ENCODE assay signal across 9 cellular contexts in genomic region chr19:55383279-55383788, GRCh38. TPM values are rescaled to one million over a fixed set of nuclear protein-coding genes. Genes with fewer than 3 reads are reported as not detected.
A peak's percentile ranks its signal among the peaks of the same experiment; 100 is the strongest.
DNase-seq lines count a peak whose midpoint lies in the region; ATAC-seq, FAIRE-seq and TF ChIP-seq lines count a peak whose summit lies in the region.
"Had no signal": no experiment of that assay in that cellular context is flagged by ENCODE, and none has a peak within 500 bp of the region (broad histone marks: within the 10 kb centered on the region; RNA-seq: fewer than 3 reads in every experiment).

No MANE protein-coding gene starts in this region.

- H3K9me3 ChIP-seq in heart right ventricle, result no peaks in the 10 kb centered on the region
- H3K9me3 ChIP-seq in right lobe of liver, result no peaks in the 10 kb centered on the region

- H3K9me3 Mint-ChIP-seq in activated naive CD4-positive, alpha-beta T cell treated with anti-CD3 and anti-CD28 coated beads, Interleukin-2, amount 50 U/mL, for 72 hours, result peaks cover 0 to 6% of the 10 kb centered on the region in 2 donors

- peaks cover 31 to 47% of the 10 kb centered on the region in 2 donors for H3K36me3 Mint-ChIP-seq in activated naive CD4-positive, alpha-beta T cell treated with anti-CD3 and anti-CD28 coated beads, Interleukin-2, amount 50 U/mL, for 72 hours

- no peak for FAIRE-seq in urothelium cell line (lab: Jason Lieb, UNC)

- H3K27me3 ChIP-seq in heart right ventricle, result peaks cover 0 to 2% (median 0%) of the 10 kb centered on the region in 7 donors
- no peaks in the 10 kb centered on the region for H3K27me3 ChIP-seq in right lobe of liver

- H3K4me3 ChIP-seq in heart right ventricle, result peak overlapping the region in 9 of 10 donors; percentile 24 to 99 (median 78)
- peak overlapping the region in 2 of 3 donors; percentile 29 to 89 for H3K4me3 ChIP-seq in right lobe of liver

- H3K4me1 ChIP-seq in heart right ventricle (peaks cover 24 to 39% (median 37%) of the 10 kb centered on the region in 9 donors), right lobe of liver (peaks cover 0 to 34% (median 14%) of the 10 kb centered on the region in 4 donors)

- H3K27ac ChIP-seq in heart right ventricle (peak overlapping the region in 5 of 10 donors; percentile 28 to 93 (median 58)), right lobe of liver (no peak overlapping the region)

- WGBS in heart right ventricle, 2 donors, result 11 to 13% methylated on average over 29 to 31 of the region's 31 CpGs
- 3% methylated on average over 15 of the region's 31 CpGs for WGBS in right lobe of liver (ENCODE audit: insufficient coverage, low coverage, low lambda C conversion rate, missing lambda C conversion rate)

- peaks cover 0 to 19% (median 16%) of the 10 kb centered on the region in 9 donors for H3K36me3 ChIP-seq in heart right ventricle
- peaks cover 0 to 18% (median 10%) of the 10 kb centered on the region in 4 donors for H3K36me3 ChIP-seq in right lobe of liver

- TF ChIP-seq CTCF in heart right ventricle (IDR thresholded peaks at IDR 0.05) (no peak), right lobe of liver (IDR thresholded peaks at IDR 0.05) (no peak)

- no peak for DNase-seq in heart right ventricle
- DNase-seq in left cardiac atrium, result no peak
- DNase-seq in activated naive CD4-positive, alpha-beta T cell treated with anti-CD3 and anti-CD28 coated beads, Interleukin-2, amount 50 U/mL, for 72 hours (ENCODE audit: low spot score in 2 of 2), result peak in 1 of 2 donors; percentile 28
- DNase-seq in right lobe of liver, result no peak
- peak; percentile 23 for DNase-seq in urothelium cell line (ENCODE audit: low spot score)
- DNase-seq in NCI-H2081 (lab: John Stamatoyannopoulos, UW), result no peak
- DNase-seq in NCI-H1694 treated with DMSO at 0.1 percent for 48 hours (lab: John Stamatoyannopoulos, UW), result no peak

- no peak for ATAC-seq in heart right ventricle
- no peak for ATAC-seq in left cardiac atrium
- peak in 1 of 2 donors; percentile 3 for ATAC-seq in activated naive CD4-positive, alpha-beta T cell treated with anti-CD3 and anti-CD28 coated beads, Interleukin-2, amount 50 U/mL, for 72 hours
- no peak for ATAC-seq in right lobe of liver
- no peak for ATAC-seq in HG03520 (IDR thresholded peaks at IDR 0.05; ENCODE audit: unreplicated experiment)

- peak overlapping the region; percentile 85 to 96 for H3K27ac Mint-ChIP-seq in activated naive CD4-positive, alpha-beta T cell treated with anti-CD3 and anti-CD28 coated beads, Interleukin-2, amount 50 U/mL, for 72 hours

- intact Hi-C loops in heart right ventricle (cut with DNase I), result loop anchor here in 9 of 10 donors (2.0 to 10.0 kb wide), 4 partner anchors 43 to 81 kb away; no protein-coding TSS in a partner anchor
- intact Hi-C loops in left cardiac atrium (cut with DNase I), result loop anchor here (5.0 to 10.0 kb wide), 3 partner anchors 41 to 81 kb away; no protein-coding TSS in a partner anchor
- intact Hi-C loops in right lobe of liver (cut with DNase I), result no loop called here

- TF ChIP-seq POLR2A in right lobe of liver (IDR thresholded peaks at IDR 0.05), result no peak

RNA-seq across cellular contexts. Expression of gene TMEM238, which starts 0.8 kb away (rescaled TPM):
- 1 to 10 TPM in 2 of 10 donors, under 1 TPM in 6, not detected in 2; 0.25 to 1.3 (median 0.49) TPM for total RNA-seq in heart right ventricle
- under 1 TPM in 1 of 2 donors, not detected in 1; 0.06 TPM for polyA plus RNA-seq in heart right ventricle
- under 1 TPM; 0.84 to 0.97 TPM for total RNA-seq in left cardiac atrium
- total RNA-seq in activated naive CD4-positive, alpha-beta T cell treated with anti-CD3 and anti-CD28 coated beads, Interleukin-2, amount 50 U/mL, for 72 hours, result 1 to 10 TPM; 4.5 to 7.8 TPM
- total RNA-seq in right lobe of liver, result 10 to 100 TPM; 10.8 to 19.7 (median 14.8) TPM

RNA-seq across cellular contexts. Expression of gene RPL28, which starts 2.4 kb away (rescaled TPM):
- 1,000 to 10,000 TPM in 1 of 10 donors, 100 to 1,000 TPM in 9; 473 to 1,031 (median 577) TPM for total RNA-seq in heart right ventricle
- polyA plus RNA-seq in heart right ventricle, result 1,000 to 10,000 TPM in 1 of 2 donors, 100 to 1,000 TPM in 1; 776 to 1,617 TPM
- 100 to 1,000 TPM; 789 to 866 TPM for total RNA-seq in left cardiac atrium
- 1,000 to 10,000 TPM; 2,540 to 2,693 TPM for total RNA-seq in activated naive CD4-positive, alpha-beta T cell treated with anti-CD3 and anti-CD28 coated beads, Interleukin-2, amount 50 U/mL, for 72 hours
- total RNA-seq in right lobe of liver, result 100 to 1,000 TPM; 305 to 530 (median 455) TPM

RNA-seq across cellular contexts. Expression of gene TMEM190, which starts 6.7 kb away (rescaled TPM):
- total RNA-seq in heart right ventricle (not detected), left cardiac atrium (not detected), right lobe of liver (not detected)
- polyA plus RNA-seq in heart right ventricle, result not detected
- total RNA-seq in activated naive CD4-positive, alpha-beta T cell treated with anti-CD3 and anti-CD28 coated beads, Interleukin-2, amount 50 U/mL, for 72 hours, result not detected
- total RNA-seq: dermis microvascular lymphatic vessel endothelial cell had no signal

RNA-seq across cellular contexts. Expression of gene IL11, which starts 13.1 kb away (rescaled TPM):
- not detected for total RNA-seq in heart right ventricle
- under 1 TPM; 0.30 to 0.37 TPM for polyA plus RNA-seq in heart right ventricle
- not detected for total RNA-seq in left cardiac atrium
- total RNA-seq in activated naive CD4-positive, alpha-beta T cell treated with anti-CD3 and anti-CD28 coated beads, Interleukin-2, amount 50 U/mL, for 72 hours, result under 1 TPM in 1 of 2 donors, not detected in 1; 0.32 TPM
- total RNA-seq in right lobe of liver, result not detected

RNA-seq across cellular contexts. Expression of gene GARIN5B, which starts 20.3 kb away (rescaled TPM):
- not detected for total RNA-seq in heart right ventricle
- polyA plus RNA-seq in heart right ventricle, result not detected
- not detected for total RNA-seq in left cardiac atrium
- not detected for total RNA-seq in activated naive CD4-positive, alpha-beta T cell treated with anti-CD3 and anti-CD28 coated beads, Interleukin-2, amount 50 U/mL, for 72 hours
- not detected for total RNA-seq in right lobe of liver
- total RNA-seq: dermis microvascular lymphatic vessel endothelial cell had no signal

Comparison
In these comparisons a context has a peak if more than half of its experiments do, and no peak if none do; other contexts are left out.
1. intact Hi-C loops: an anchor here in heart right ventricle (2.0 to 10.0 kb wide) and left cardiac atrium (5.0 to 10.0 kb wide); none called in right lobe of liver.